3 cellular contexts compared by ENCODE assay signal in genomic region chr2:1319393-1319792, GRCh38.
"Had no signal": no experiment of that assay in that cellular context is flagged by ENCODE, and none has a peak within 500 bp of the region (broad histone marks: within the 10 kb centered on the region; RNA-seq: fewer than 3 reads in every experiment).

No MANE protein-coding gene starts in this region.

- H3K4me3 ChIP-seq: GM12878 had no signal

- DNase-seq: GDM1, GF-D8 had no signal
